Comparison of ENCODE assay signal across 8 cellular contexts in genomic region chr20:33133616-33133941, GRCh38. TPM values are rescaled to one million over a fixed set of nuclear protein-coding genes. Genes with fewer than 3 reads are reported as not detected.
"Had no signal": no experiment of that assay in that cellular context is flagged by ENCODE, and none has a peak within 500 bp of the region (broad histone marks: within the 10 kb centered on the region; RNA-seq: fewer than 3 reads in every experiment).

No MANE protein-coding gene starts in this region.

- DNase-seq: HFFc6 had no signal

- H3K9ac ChIP-seq: GM23248 had no signal

- H3K27ac ChIP-seq: GM23248 had no signal

- H3K4me3 ChIP-seq: GM23248, HAP-1 had no signal

- H3K9me3 ChIP-seq: HAP-1 had no signal

- H3K36me3 ChIP-seq: HAP-1 had no signal

- ATAC-seq: HCT116 had no signal

- H2AFZ ChIP-seq: GM23248 had no signal

RNA-seq across cellular contexts. Expression of gene BPIFA2, which starts 34.4 kb away (rescaled TPM):
- total RNA-seq: GM23248, H4, H7, HFFc6, HT-29 had no signal
- polyA plus RNA-seq: GM23248, IgD-negative memory B cell had no signal

RNA-seq across cellular contexts. Expression of gene BPIFB4, which starts 54.1 kb away (rescaled TPM):
- total RNA-seq: GM23248, H4, H7, HFFc6, HT-29 had no signal
- polyA plus RNA-seq: GM23248, IgD-negative memory B cell had no signal
